ENCODE assay signal across 9 cellular contexts in genomic region chr16:27547134-27547533, GRCh38. TPM values are rescaled to one million over a fixed set of nuclear protein-coding genes. Genes with fewer than 3 reads are reported as not detected.
DNase-seq lines count a peak whose midpoint lies in the region; ATAC-seq, FAIRE-seq and TF ChIP-seq lines count a peak whose summit lies in the region.
"Had no signal": no experiment of that assay in that cellular context is flagged by ENCODE, and none has a peak within 500 bp of the region (broad histone marks: within the 10 kb centered on the region; RNA-seq: fewer than 3 reads in every experiment).

No MANE protein-coding gene starts in this region.

- TF ChIP-seq EP300 in SK-N-SH (IDR thresholded peaks at IDR 0.05; ENCODE audit: borderline replicate concordance in 1 of 2, low read depth in 1 of 2, low read length in 1 of 2): no peak

- TF ChIP-seq CTCF in SK-N-SH (IDR thresholded peaks at IDR 0.05) (no peak), NB4 (IDR thresholded peaks at IDR 0.05; ENCODE audit: low read depth, low read length) (no peak), endothelial cell of umbilical vein (IDR thresholded peaks at IDR 0.05; ENCODE audit: extremely low read depth in 1 of 2, insufficient read depth in 1 of 2, low read depth in 1 of 2, low read length in 2 of 2) (no peak), psoas muscle (IDR thresholded peaks at IDR 0.05) (no peak), ascending aorta (IDR thresholded peaks at IDR 0.05) (no peak), D721Med (IDR thresholded peaks at IDR 0.05; ENCODE audit: insufficient read depth, missing control alignments) (no peak)

- intact Hi-C loops in endothelial cell of umbilical vein (cut with micrococcal nuclease): no loop called here
- intact Hi-C loops in psoas muscle (cut with DNase I): no loop called here
- intact Hi-C loops in ascending aorta (cut with DNase I): no loop called here

- FAIRE-seq in endothelial cell of umbilical vein (lab: Jason Lieb, UNC) (no peak), D721Med (lab: Jason Lieb, UNC) (no peak)

- no peaks in the 10 kb centered on the region for H3K9me1 ChIP-seq in endothelial cell of umbilical vein (replicated peaks; ENCODE audit: control insufficient read depth, extremely low read depth, insufficient read depth, low read length)

- dilution Hi-C loops in endothelial cell of umbilical vein (cut with MboI; ENCODE audit: extremely low pct_ligation_motif_present, low sequenced_read_pairs): no loop called here

- POLR2A ChIA-PET in SK-N-SH (lab: Yijun Ruan, JAX) (interaction anchor here (1.5 kb wide), 1 partner anchor 15 kb away, joined by 3 read pairs; no protein-coding TSS in a partner anchor), endothelial cell of umbilical vein (lab: Charles Lee) (interaction anchor here (0.5 kb wide), 1 partner anchor 12 kb away, joined by 4 read pairs; no protein-coding TSS in a partner anchor)

- DNase-seq in SK-N-SH (no peak), NB4 (ENCODE audit: low read depth) (peak; percentile 66), endothelial cell of umbilical vein (ENCODE audit: low read depth, low spot score) (peak; percentile 14), psoas muscle (no peak), KG1 (lab: John Stamatoyannopoulos, UW) (no peak), ascending aorta (ENCODE audit: low spot score in 2 of 2) (no peak), D721Med (ENCODE audit: insufficient read length, low spot score) (no peak)

- H2AFZ ChIP-seq in SK-N-SH (ENCODE audit: low read depth): no peak overlapping the region
- no peak overlapping the region for H2AFZ ChIP-seq in endothelial cell of umbilical vein (ENCODE audit: low read depth, low read length)

- WGBS in SK-N-SH (ENCODE audit: low lambda C conversion rate): 67% methylated on average over 4 of the region's 4 CpGs
- 52 to 62% (median 54%) methylated on average over 4 of the region's 4 CpGs for WGBS in psoas muscle, 3 donors

- H3K9me3 ChIP-seq in SK-N-SH (no peaks in the 10 kb centered on the region), endothelial cell of umbilical vein (replicated peaks; ENCODE audit: control insufficient read depth, insufficient read depth, low read length) (no peaks in the 10 kb centered on the region), psoas muscle (no peaks in the 10 kb centered on the region), ascending aorta (no peaks in the 10 kb centered on the region)

- H3K36me3 ChIP-seq in SK-N-SH (replicated peaks in 1 of 2; ENCODE audit: control insufficient read depth in 1 of 2, insufficient read depth in 2 of 2, low read length in 1 of 2) (peaks cover 22 to 27% of the 10 kb centered on the region in 2 experiments), endothelial cell of umbilical vein (ENCODE audit: control insufficient read depth in 2 of 2, extremely low read depth in 1 of 2, insufficient read depth in 2 of 2, low read length in 2 of 2) (peaks cover 9 to 25% of the 10 kb centered on the region in 2 experiments), psoas muscle (ENCODE audit: insufficient read depth in 1 of 2, low read depth in 1 of 2) (peaks cover 5 to 41% of the 10 kb centered on the region in 2 donors), ascending aorta (peaks cover 30 to 32% of the 10 kb centered on the region in 2 donors)

- H3K4me1 ChIP-seq in SK-N-SH (ENCODE audit: control insufficient read depth in 1 of 2, insufficient read depth in 2 of 2, low read depth in 1 of 2, low read length in 1 of 2) (peaks cover 15 to 17% of the 10 kb centered on the region in 2 experiments; a peak in 2 of 4 replicates), endothelial cell of umbilical vein (ENCODE audit: control insufficient read depth, extremely low read depth, insufficient read depth, low read length) (peaks cover 14% of the 10 kb centered on the region), psoas muscle (peaks cover 34% of the 10 kb centered on the region), ascending aorta (peaks cover 0 to 21% of the 10 kb centered on the region in 2 donors)

- no peaks in the 10 kb centered on the region for H3F3A ChIP-seq in SK-N-SH (replicated peaks; ENCODE audit: insufficient read depth)

- ATAC-seq in SK-N-SH treated with all-trans-retinoic acid at 6 μM for 48 hours (no peak), psoas muscle (peak in 2 of 4 donors; percentile 29 to 52)

- no TSS peak for BruUV-seq in endothelial cell of umbilical vein (replicated peaks; lab: Mats Ljungman, UMichigan)

- peaks cover 39% of the 10 kb centered on the region for H4K20me1 ChIP-seq in SK-N-SH (ENCODE audit: insufficient read depth)
- H4K20me1 ChIP-seq in endothelial cell of umbilical vein (replicated peaks; ENCODE audit: control insufficient read depth, extremely low read depth, insufficient read depth, low read length): no peaks in the 10 kb centered on the region

- H3K4me3 ChIP-seq in SK-N-SH (ENCODE audit: low read depth in 2 of 2, low read length in 1 of 2) (no peak overlapping the region), NB4 (ENCODE audit: low read depth, low read length) (no peak overlapping the region), endothelial cell of umbilical vein (replicated peaks in 1 of 3; ENCODE audit: insufficient read depth in 1 of 3, low read depth in 1 of 3, low read length in 3 of 3) (no peak overlapping the region), psoas muscle (peak overlapping the region; percentile 7), ascending aorta (no peak overlapping the region)

- H3K9ac ChIP-seq in SK-N-SH (no peak overlapping the region), endothelial cell of umbilical vein (replicated peaks; ENCODE audit: extremely low read depth, insufficient read depth, low read length) (no peak overlapping the region)

- H3K4me2 ChIP-seq in SK-N-SH (peak overlapping the region; percentile 91; the same call in 1 of the 2 replicates), endothelial cell of umbilical vein (ENCODE audit: insufficient read depth, low read length) (no peak overlapping the region)

- H3K27ac ChIP-seq in SK-N-SH (ENCODE audit: low read depth in 2 of 2, low read length in 1 of 2) (0 out of 4 replicates have a peak overlapping the region, but pooled peaks of 1 of the 2 experiments have one; percentile 5), endothelial cell of umbilical vein (ENCODE audit: insufficient read depth, low read depth, low read length) (no peak overlapping the region), psoas muscle (peak overlapping the region; percentile 87), ascending aorta (no peak overlapping the region)
- H3K27ac ChIP-seq: 22Rv1 had no signal

- H3K79me2 ChIP-seq in SK-N-SH (ENCODE audit: insufficient read depth) (peaks cover 61% of the 10 kb centered on the region), endothelial cell of umbilical vein (ENCODE audit: control insufficient read depth, insufficient read depth, low read length) (peaks cover 39% of the 10 kb centered on the region)

- TF ChIP-seq POLR2A in NB4 (IDR thresholded peaks at IDR 0.05; ENCODE audit: extremely low read depth, insufficient read length): no peak
- TF ChIP-seq POLR2A in endothelial cell of umbilical vein (IDR thresholded peaks at IDR 0.05; ENCODE audit: low read depth, low read length): no peak

- no peaks in the 10 kb centered on the region for H3K9me2 ChIP-seq in SK-N-SH

- CTCF ChIA-PET in SK-N-SH (lab: Yijun Ruan, JAX) (interaction anchor here (0.8 kb wide), 1 partner anchor 93 kb away, joined by 3 read pairs; no protein-coding TSS in a partner anchor), endothelial cell of umbilical vein (lab: Charles Lee) (interaction anchor here (1.2 to 1.4 kb wide), 2 partner anchors 9 to 523 kb away, joined by 3 read pairs; no protein-coding TSS in a partner anchor)

- H3K27me3 ChIP-seq in SK-N-SH (ENCODE audit: insufficient read depth): no peaks in the 10 kb centered on the region
- H3K27me3 ChIP-seq in endothelial cell of umbilical vein (ENCODE audit: control insufficient read depth in 2 of 2, insufficient read depth in 2 of 2, low read length in 2 of 2): no peaks in the 10 kb centered on the region
- no peaks in the 10 kb centered on the region for H3K27me3 ChIP-seq in psoas muscle (ENCODE audit: insufficient read depth in 3 of 3, low read length in 2 of 3)
- no peaks in the 10 kb centered on the region for H3K27me3 ChIP-seq in ascending aorta

- no peak for TF ChIP-seq RAD21 in SK-N-SH (IDR thresholded peaks at IDR 0.05; ENCODE audit: low read length)

TF ChIP-seq in SK-N-SH, 30 proteins besides CTCF, POLR2A, EP300 and RAD21 (continues in another document):
- no peak for TF ChIP-seq MXI1 (IDR thresholded peaks at IDR 0.05; ENCODE audit: low read depth, low read length)

TF ChIP-seq in SK-N-SH treated with all-trans-retinoic acid at 6 μM for 48 hours, 23 proteins besides CTCF, POLR2A, EP300 and RAD21 (continues in another document):
- no peak for TF ChIP-seq ZFP3 (CRISPR knock-in tag; IDR thresholded peaks at IDR 0.05)

RNA-seq across cellular contexts. Expression of gene GTF3C1, which starts 2.6 kb away (rescaled TPM):
- polyA plus RNA-seq in SK-N-SH (2012; rRNA removed) (30.1 and 47.2 TPM in 2 replicates), endothelial cell of umbilical vein (58.1 and 70.5 TPM in 2 replicates), psoas muscle (10 to 100 TPM; 37.6 to 57.9 (median 47.4) TPM)
- 21.3 and 28.8 TPM in 2 replicates for polyA plus RNA-seq in SK-N-SH (2012; cell fraction: cytosol; rRNA removed)
- polyA plus RNA-seq in SK-N-SH (2012; cell fraction: nucleus; rRNA removed): 84.5 and 107 TPM in 2 replicates
- total RNA-seq in endothelial cell of umbilical vein (79.3 and 86.1 TPM in 2 replicates), psoas muscle (10 to 100 TPM; 35.2 to 95.5 (median 55.5) TPM), ascending aorta (40.6 TPM)
- polyA plus RNA-seq in endothelial cell of umbilical vein (2011; cell fraction: cytosol; rRNA removed): 51.1 and 58.0 TPM in 2 replicates
- polyA plus RNA-seq in endothelial cell of umbilical vein (2011; cell fraction: nucleus; rRNA removed): 103 and 120 TPM in 2 replicates
- 51.9 and 66.0 TPM in 2 replicates for polyA plus RNA-seq in endothelial cell of umbilical vein (2012)
- 99.7 and 102 TPM in 2 replicates for polyA minus RNA-seq in endothelial cell of umbilical vein
- 53.7 TPM for polyA minus RNA-seq in endothelial cell of umbilical vein (2011; cell fraction: cytosol; rRNA and poly(A)+ RNA removed)
- polyA minus RNA-seq in endothelial cell of umbilical vein (2011; cell fraction: nucleus; rRNA and poly(A)+ RNA removed): 73.4 and 77.7 TPM in 2 replicates

RNA-seq across cellular contexts. Expression of gene KATNIP, which starts 2.8 kb away (rescaled TPM):
- 25.5 and 28.6 TPM in 2 replicates for polyA plus RNA-seq in SK-N-SH (2012; rRNA removed)
- polyA plus RNA-seq in SK-N-SH (2012; cell fraction: cytosol; rRNA removed): 8.9 and 9.8 TPM in 2 replicates
- 87.5 and 111 TPM in 2 replicates for polyA plus RNA-seq in SK-N-SH (2012; cell fraction: nucleus; rRNA removed)
- total RNA-seq in endothelial cell of umbilical vein: 26.8 and 30.7 TPM in 2 replicates
- polyA plus RNA-seq in endothelial cell of umbilical vein: 14.7 and 15.6 TPM in 2 replicates
- polyA plus RNA-seq in endothelial cell of umbilical vein (2011; cell fraction: cytosol; rRNA removed): 12.5 and 15.3 TPM in 2 replicates
- 86.0 and 92.8 TPM in 2 replicates for polyA plus RNA-seq in endothelial cell of umbilical vein (2011; cell fraction: nucleus; rRNA removed)
- 17.0 and 20.2 TPM in 2 replicates for polyA plus RNA-seq in endothelial cell of umbilical vein (2012)
- polyA minus RNA-seq in endothelial cell of umbilical vein: 34.2 and 58.6 TPM in 2 replicates
- 11.2 TPM for polyA minus RNA-seq in endothelial cell of umbilical vein (2011; cell fraction: cytosol; rRNA and poly(A)+ RNA removed)
- 53.7 and 66.1 TPM in 2 replicates for polyA minus RNA-seq in endothelial cell of umbilical vein (2011; cell fraction: nucleus; rRNA and poly(A)+ RNA removed)
- total RNA-seq in psoas muscle: 1 to 10 TPM; 4.5 to 8.7 (median 6.4) TPM
- 1 to 10 TPM; 4.7 to 9.6 (median 5.3) TPM for polyA plus RNA-seq in psoas muscle
- 6.6 TPM for total RNA-seq in ascending aorta

Comparison
In these comparisons a context has a peak if more than half of its experiments do, and no peak if none do; other contexts are left out.
1. DNase-seq: peak in NB4 (single experiment) and endothelial cell of umbilical vein (single experiment); none in SK-N-SH (single experiment), psoas muscle (0 of 2), KG1 (single experiment), ascending aorta (0 of 2) and D721Med (single experiment).